Comparison of ENCODE assay signal across 8 cellular contexts in the genomic region with DNA sequence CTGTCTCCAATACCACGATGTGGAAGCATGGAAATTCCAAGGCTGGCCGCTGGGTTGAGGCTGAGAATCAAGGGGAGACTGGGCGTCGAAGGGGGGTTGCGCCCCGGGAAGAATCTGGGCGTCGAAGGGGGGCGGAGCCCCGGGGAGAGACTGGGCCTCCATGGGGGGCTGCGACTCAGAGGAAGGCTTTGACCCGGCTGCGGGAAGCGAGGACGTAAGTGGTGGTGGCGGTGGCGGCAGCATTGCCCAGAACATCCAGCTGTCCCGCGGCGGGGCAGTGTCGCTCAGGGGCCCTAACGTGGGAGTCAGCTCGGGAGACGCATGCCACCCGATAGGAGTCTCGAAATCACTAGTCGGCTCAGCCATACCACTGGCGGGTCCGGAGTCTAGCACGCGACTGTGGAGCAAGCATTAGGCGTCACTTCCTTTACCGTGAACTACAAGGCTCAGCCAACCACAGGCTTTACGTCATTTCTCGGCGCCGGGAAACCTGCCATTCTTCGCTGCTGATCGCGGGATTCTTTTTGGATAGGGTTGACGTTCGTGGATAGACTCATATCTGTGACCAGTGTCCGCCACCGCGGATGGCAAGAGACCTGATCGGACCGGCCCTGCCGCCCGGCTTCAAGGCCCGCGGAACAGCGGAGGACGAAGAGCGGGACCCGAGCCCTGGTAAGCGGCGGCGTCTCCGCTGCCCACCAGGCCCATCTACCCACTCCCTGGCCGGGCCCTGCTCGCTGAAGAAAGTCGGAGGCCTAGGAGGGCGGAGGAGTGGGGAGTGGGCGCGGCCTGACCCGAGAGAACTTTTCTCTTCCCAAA. TPM values are rescaled to one million over a fixed set of nuclear protein-coding genes. Genes with fewer than 3 reads are reported as not detected.
DNase-seq lines count a peak whose midpoint lies in the region; ATAC-seq and TF ChIP-seq lines count a peak whose summit lies in the region.

A gene with protein sequence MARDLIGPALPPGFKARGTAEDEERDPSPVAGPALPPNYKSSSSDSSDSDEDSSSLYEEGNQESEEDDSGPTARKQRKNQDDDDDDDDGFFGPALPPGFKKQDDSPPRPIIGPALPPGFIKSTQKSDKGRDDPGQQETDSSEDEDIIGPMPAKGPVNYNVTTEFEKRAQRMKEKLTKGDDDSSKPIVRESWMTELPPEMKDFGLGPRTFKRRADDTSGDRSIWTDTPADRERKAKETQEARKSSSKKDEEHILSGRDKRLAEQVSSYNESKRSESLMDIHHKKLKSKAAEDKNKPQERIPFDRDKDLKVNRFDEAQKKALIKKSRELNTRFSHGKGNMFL (plus strand): TSS at position 468 of the 819 bp plus-strand sequence. CDS start 117 bp downstream, at position 585.
A gene (minus strand): TSS at position 401 of the 819 bp plus-strand sequence. CDS start 35 bp downstream, at position 366.

- peak within 1 kb of the TSS; percentile 82 for H3K4me3 ChIP-seq in kidney epithelial cell (ENCODE audit: low read depth, low read length)

- peak; percentile 98 for ATAC-seq in GM19035 (IDR thresholded peaks at IDR 0.05; ENCODE audit: unreplicated experiment)
- ATAC-seq in HG03342 (IDR thresholded peaks at IDR 0.05; ENCODE audit: unreplicated experiment) = peak; percentile 98

- TF ChIP-seq CTCF in kidney epithelial cell (IDR thresholded peaks at IDR 0.05; ENCODE audit: insufficient read depth, low read length, poor library complexity, severe bottlenecking) = peak; percentile 12

- H3K27me3 ChIP-seq in kidney epithelial cell (ENCODE audit: control insufficient read depth, insufficient read depth, low read length) = no peaks in the 10 kb centered on the region

- no peaks in the 10 kb centered on the region for H3K36me3 ChIP-seq in kidney epithelial cell (ENCODE audit: control insufficient read depth, insufficient read depth, low read length)

- peak; percentile 98 for DNase-seq in AG20443 (ENCODE audit: low spot score)
- DNase-seq in NCI-H446 treated with DMSO at 0.1 percent for 48 hours (lab: John Stamatoyannopoulos, UW) = peak; percentile 85
- DNase-seq in activated CD4-positive, alpha-beta T cell treated with anti-CD3 and anti-CD28 coated beads for 1 hour = peak; percentile 86
- peak; percentile 93 for DNase-seq in cerebellum (ENCODE audit: low spot score)
- peak; percentile 81 for DNase-seq in kidney epithelial cell (ENCODE audit: low read depth)
- DNase-seq in stimulated activated CD4-positive, alpha-beta T cell treated with anti-CD3 and anti-CD28 coated beads, Interleukin-15, amount 100 ng/mL, for 24 hours = peak; percentile 97

RNA-seq across cellular contexts. Expression of the first gene that starts in this region (rescaled TPM):
- total RNA-seq in cerebellum (38.1 TPM), kidney epithelial cell (26.5 and 26.9 TPM in 2 replicates)

RNA-seq across cellular contexts. Expression of the second gene that starts in this region (rescaled TPM):
- 6.4 TPM for total RNA-seq in cerebellum
- total RNA-seq in kidney epithelial cell = 6.3 and 6.6 TPM in 2 replicates

Comparison
In these comparisons a context has a peak if more than half of its experiments do, and no peak if none do; other contexts are left out.
1. Peak in every context shown above with its lines: DNase-seq, ATAC-seq and H3K4me3 ChIP-seq.